Comparison of ENCODE assay signal across 8 cellular contexts in genomic region chr17:39952665-39953470, GRCh38. TPM values are rescaled to one million over a fixed set of nuclear protein-coding genes. Genes with fewer than 3 reads are reported as not detected.
DNase-seq lines count a peak whose midpoint lies in the region; ATAC-seq, FAIRE-seq and TF ChIP-seq lines count a peak whose summit lies in the region.

No MANE protein-coding gene starts in this region.

- in situ Hi-C loops in HepG2 (cut with HindIII; ENCODE audit: extremely low pct_ligation_motif_present, low pct_unique_long_range_greater_than_20kb), result no loop called here

- POLR2A ChIA-PET in HepG2 (lab: Yijun Ruan, JAX), result interaction anchor here (0.7 to 4.6 kb wide), 4 partner anchors 24 to 29 kb away, joined by 3 to 21 read pairs (median 10); partner anchors contain the start of genes LRRC3C, ORMDL3 and PSMD3

- H3K79me2 ChIP-seq in HepG2 (ENCODE audit: insufficient read depth, low read length), result no peaks in the 10 kb centered on the region

- no peaks in the 10 kb centered on the region for H3K9me3 ChIP-seq in HepG2 (ENCODE audit: low read length)

- H3K4me2 ChIP-seq in HepG2 (ENCODE audit: low read depth, low read length), result peak overlapping the region; percentile 98

- no peak for TF ChIP-seq CTCF in HepG2 (CRISPR knock-in tag; IDR thresholded peaks at IDR 0.05)

- H2AFZ ChIP-seq in HepG2 (ENCODE audit: low read length), result no peak overlapping the region

- 2% methylated on average over 52 of the region's 56 CpGs for WGBS in HepG2 (ENCODE audit: low lambda C conversion rate)

- intact Hi-C loops in HepG2 (cut with micrococcal nuclease; ENCODE audit: unreplicated experiment), result loop anchor here (2.0 kb wide), 1 partner anchor 14 kb away; no protein-coding TSS in a partner anchor

- H3K9ac ChIP-seq in HepG2 (ENCODE audit: insufficient read depth, low read depth, low read length), result peak overlapping the region; percentile 64

- peak; percentile 75 for FAIRE-seq in HepG2 (lab: Jason Lieb, UNC)

- BruUV-seq in HepG2 (replicated peaks; lab: Mats Ljungman, UMichigan), result no TSS peak

- H3K4me3 ChIP-seq in HepG2 (replicated peaks in 1 of 3; ENCODE audit: insufficient read depth in 1 of 3, low read depth in 2 of 3, low read length in 3 of 3), result peak overlapping the region; percentile 48 to 79 (median 51)

- TF ChIP-seq POLR2A in HepG2 (IDR thresholded peaks at IDR 0.05; ENCODE audit: insufficient read depth in 1 of 2, low read depth in 2 of 2, low read length in 2 of 2), result peak in 1 of 2 experiments; percentile 77; a peak in 2 of 4 replicates

- H3K27me3 ChIP-seq in HepG2 (ENCODE audit: control insufficient read depth in 1 of 2, insufficient read depth in 2 of 2, low read length in 2 of 2), result peaks cover under 1 to 11% of the 10 kb centered on the region in 2 experiments; a peak in 3 of 5 replicates

- no peaks in the 10 kb centered on the region for H3K36me3 ChIP-seq in HepG2 (replicated peaks in 1 of 2; ENCODE audit: control insufficient read depth in 1 of 2, insufficient read depth in 2 of 2, low read length in 2 of 2)

- H3K27ac ChIP-seq in HepG2 (ENCODE audit: extremely low read length, insufficient read depth, low read length), result no peak overlapping the region

- peaks cover 64% of the 10 kb centered on the region for H3K4me1 ChIP-seq in HepG2 (ENCODE audit: insufficient read depth, low read length)

- peak; percentile 66 for ATAC-seq in GM19043 (IDR thresholded peaks at IDR 0.05; ENCODE audit: low read depth, unreplicated experiment)
- peak; percentile 76 for ATAC-seq in HG03354 (IDR thresholded peaks at IDR 0.05; ENCODE audit: poor library complexity, severe bottlenecking, unreplicated experiment)
- ATAC-seq in HepG2, result peak; percentile 92

- no peak for TF ChIP-seq RAD21 in HepG2 (CRISPR knock-in tag; IDR thresholded peaks at IDR 0.05)

- no peaks in the 10 kb centered on the region for H4K20me1 ChIP-seq in HepG2 (ENCODE audit: insufficient read depth, low read length)

- CTCF ChIA-PET in HepG2 (lab: Yijun Ruan, JAX; ENCODE audit: low intra/inter-chr PET ratio, low total read pairs), result no interaction called here

- no peak for TF ChIP-seq EP300 in HepG2 (IDR thresholded peaks at IDR 0.05; ENCODE audit: low read depth in 2 of 2, low read length in 2 of 2)
- no peak for TF ChIP-seq EP300 in HepG2 (CRISPR knock-in tag; IDR thresholded peaks at IDR 0.05; ENCODE audit: borderline replicate concordance)

- DNase-seq in AG20443 (ENCODE audit: low spot score), result peak; percentile 98
- peak; percentile 88 for DNase-seq in NCI-H524 treated with DMSO at 0.1 percent for 48 hours (lab: John Stamatoyannopoulos, UW)
- peak; percentile 99 for DNase-seq in activated CD4-positive, alpha-beta T cell treated with anti-CD3 and anti-CD28 coated beads, Interleukin-2, amount 50 U/mL, for 1 hour
- peak; percentile 97 for DNase-seq in dermis blood vessel endothelial cell
- peak; percentile 94 for DNase-seq in HepG2 (ENCODE audit: low spot score)
- DNase-seq in stimulated activated CD4-positive, alpha-beta T cell treated with anti-CD3 and anti-CD28 coated beads, Interleukin-2, amount 100 ng/mL, for 4 hours (ENCODE audit: low read depth), result peak; percentile 93

RNA-seq across cellular contexts. Expression of gene GSDMA, which starts 9.9 kb away (rescaled TPM):
- total RNA-seq in dermis blood vessel endothelial cell, result not detected in 2 replicates
- total RNA-seq in HepG2 (2016; rRNA removed; fragmentation: Illumina TruSeq; extraction: Trizol), result not detected in 2 replicates
- not detected in 2 replicates for total RNA-seq in HepG2 (2016; cell fraction: cytosol; rRNA removed; fragmentation: Illumina TruSeq; extraction: Trizol; ENCODE audit: low read depth)
- not detected in 2 replicates for total RNA-seq in HepG2 (2016; cell fraction: insoluble cytoplasmic fraction; rRNA removed; fragmentation: Illumina TruSeq; extraction: Trizol)
- total RNA-seq in HepG2 (2016; cell fraction: membrane; rRNA removed; fragmentation: Illumina TruSeq; extraction: Trizol), result not detected in 2 replicates
- not detected in 2 replicates for total RNA-seq in HepG2 (2016; cell fraction: nucleus; rRNA removed; fragmentation: Illumina TruSeq; extraction: Trizol)
- polyA plus RNA-seq in HepG2 (2011; rRNA removed), result 0.07 TPM in 1 of 2 replicates, not detected in the other
- 0.08 TPM in 1 of 2 replicates, not detected in the other for polyA plus RNA-seq in HepG2 (2011; cell fraction: cytosol; rRNA removed)
- polyA plus RNA-seq in HepG2 (2011; cell fraction: nucleus; rRNA removed), result not detected in 2 replicates
- not detected in 2 replicates for polyA plus RNA-seq in HepG2 (2012)
- polyA plus RNA-seq in HepG2 (2016; cell fraction: cytosol; fragmentation: Illumina TruSeq; extraction: Trizol; ENCODE audit: low read depth), result not detected in 2 replicates
- not detected in 2 replicates for polyA plus RNA-seq in HepG2 (2016; cell fraction: insoluble cytoplasmic fraction; fragmentation: Illumina TruSeq; extraction: Trizol; ENCODE audit: low read depth)
- polyA plus RNA-seq in HepG2 (2016; cell fraction: membrane; fragmentation: Illumina TruSeq; extraction: Trizol; ENCODE audit: low read depth), result not detected in 2 replicates
- not detected in 2 replicates for polyA plus RNA-seq in HepG2 (2016; cell fraction: nucleus; fragmentation: Illumina TruSeq; extraction: Trizol; ENCODE audit: insufficient read depth, low read depth)
- not detected in 2 replicates for polyA minus RNA-seq in HepG2 (2011; rRNA and poly(A)+ RNA removed; ENCODE audit: low replicate concordance)
- polyA minus RNA-seq in HepG2 (2011; cell fraction: cytosol; rRNA and poly(A)+ RNA removed), result not detected in 2 replicates
- not detected in 2 replicates for polyA minus RNA-seq in HepG2 (2011; cell fraction: nucleus; rRNA and poly(A)+ RNA removed)

RNA-seq across cellular contexts. Expression of gene LRRC3C, which starts 25.3 kb away (rescaled TPM):
- total RNA-seq in dermis blood vessel endothelial cell (not detected in 2 replicates), HepG2 (2016; rRNA removed; fragmentation: Illumina TruSeq; extraction: Trizol) (not detected in 2 replicates)
- not detected in 2 replicates for total RNA-seq in HepG2 (2016; cell fraction: cytosol; rRNA removed; fragmentation: Illumina TruSeq; extraction: Trizol; ENCODE audit: low read depth)
- not detected in 2 replicates for total RNA-seq in HepG2 (2016; cell fraction: insoluble cytoplasmic fraction; rRNA removed; fragmentation: Illumina TruSeq; extraction: Trizol)
- total RNA-seq in HepG2 (2016; cell fraction: membrane; rRNA removed; fragmentation: Illumina TruSeq; extraction: Trizol), result not detected in 2 replicates
- not detected in 2 replicates for total RNA-seq in HepG2 (2016; cell fraction: nucleus; rRNA removed; fragmentation: Illumina TruSeq; extraction: Trizol)
- polyA plus RNA-seq in HepG2 (2011; rRNA removed), result 0.10 and 0.17 TPM in 2 replicates
- 0.11 TPM in 1 of 2 replicates, not detected in the other for polyA plus RNA-seq in HepG2 (2011; cell fraction: cytosol; rRNA removed)
- polyA plus RNA-seq in HepG2 (2011; cell fraction: nucleus; rRNA removed), result not detected in 2 replicates
- polyA plus RNA-seq in HepG2 (2012), result not detected in 2 replicates
- not detected in 2 replicates for polyA plus RNA-seq in HepG2 (2016; cell fraction: cytosol; fragmentation: Illumina TruSeq; extraction: Trizol; ENCODE audit: low read depth)
- not detected in 2 replicates for polyA plus RNA-seq in HepG2 (2016; cell fraction: insoluble cytoplasmic fraction; fragmentation: Illumina TruSeq; extraction: Trizol; ENCODE audit: low read depth)
- not detected in 2 replicates for polyA plus RNA-seq in HepG2 (2016; cell fraction: membrane; fragmentation: Illumina TruSeq; extraction: Trizol; ENCODE audit: low read depth)
- polyA plus RNA-seq in HepG2 (2016; cell fraction: nucleus; fragmentation: Illumina TruSeq; extraction: Trizol; ENCODE audit: insufficient read depth, low read depth), result not detected in 2 replicates
- polyA minus RNA-seq in HepG2 (2011; rRNA and poly(A)+ RNA removed; ENCODE audit: low replicate concordance), result 0.24 TPM in 1 of 2 replicates, not detected in the other
- polyA minus RNA-seq in HepG2 (2011; cell fraction: cytosol; rRNA and poly(A)+ RNA removed), result not detected in 2 replicates
- polyA minus RNA-seq in HepG2 (2011; cell fraction: nucleus; rRNA and poly(A)+ RNA removed), result not detected in 2 replicates

RNA-seq across cellular contexts. Expression of gene ORMDL3, which starts 25.5 kb away (rescaled TPM):
- 31.6 and 38.5 TPM in 2 replicates for total RNA-seq in dermis blood vessel endothelial cell
- 125 and 181 TPM in 2 replicates for total RNA-seq in HepG2 (2016; rRNA removed; fragmentation: Illumina TruSeq; extraction: Trizol)
- total RNA-seq in HepG2 (2016; cell fraction: cytosol; rRNA removed; fragmentation: Illumina TruSeq; extraction: Trizol; ENCODE audit: low read depth), result 52.8 and 58.2 TPM in 2 replicates
- total RNA-seq in HepG2 (2016; cell fraction: insoluble cytoplasmic fraction; rRNA removed; fragmentation: Illumina TruSeq; extraction: Trizol), result 110 and 214 TPM in 2 replicates
- 136 and 143 TPM in 2 replicates for total RNA-seq in HepG2 (2016; cell fraction: membrane; rRNA removed; fragmentation: Illumina TruSeq; extraction: Trizol)
- 112 and 134 TPM in 2 replicates for total RNA-seq in HepG2 (2016; cell fraction: nucleus; rRNA removed; fragmentation: Illumina TruSeq; extraction: Trizol)
- 384 and 546 TPM in 2 replicates for polyA plus RNA-seq in HepG2 (2011; rRNA removed)
- 330 and 331 TPM in 2 replicates for polyA plus RNA-seq in HepG2 (2011; cell fraction: cytosol; rRNA removed)
- polyA plus RNA-seq in HepG2 (2011; cell fraction: nucleus; rRNA removed), result 319 and 431 TPM in 2 replicates
- polyA plus RNA-seq in HepG2 (2012), result 176 and 292 TPM in 2 replicates
- polyA plus RNA-seq in HepG2 (2016; cell fraction: cytosol; fragmentation: Illumina TruSeq; extraction: Trizol; ENCODE audit: low read depth), result 35.1 and 42.1 TPM in 2 replicates
- 81.8 and 96.3 TPM in 2 replicates for polyA plus RNA-seq in HepG2 (2016; cell fraction: insoluble cytoplasmic fraction; fragmentation: Illumina TruSeq; extraction: Trizol; ENCODE audit: low read depth)
- polyA plus RNA-seq in HepG2 (2016; cell fraction: membrane; fragmentation: Illumina TruSeq; extraction: Trizol; ENCODE audit: low read depth), result 72.9 and 81.6 TPM in 2 replicates
- 169 and 170 TPM in 2 replicates for polyA plus RNA-seq in HepG2 (2016; cell fraction: nucleus; fragmentation: Illumina TruSeq; extraction: Trizol; ENCODE audit: insufficient read depth, low read depth)
- 76.0 and 1,167 TPM in 2 replicates for polyA minus RNA-seq in HepG2 (2011; rRNA and poly(A)+ RNA removed; ENCODE audit: low replicate concordance)
- polyA minus RNA-seq in HepG2 (2011; cell fraction: cytosol; rRNA and poly(A)+ RNA removed), result 115 and 192 TPM in 2 replicates
- polyA minus RNA-seq in HepG2 (2011; cell fraction: nucleus; rRNA and poly(A)+ RNA removed), result 79.2 and 94.6 TPM in 2 replicates

RNA-seq across cellular contexts. Expression of gene PSMD3, which starts 27.7 kb away (rescaled TPM):
- total RNA-seq in dermis blood vessel endothelial cell, result 85.6 and 152 TPM in 2 replicates
- 114 and 146 TPM in 2 replicates for total RNA-seq in HepG2 (2016; rRNA removed; fragmentation: Illumina TruSeq; extraction: Trizol)
- 19.9 and 20.3 TPM in 2 replicates for total RNA-seq in HepG2 (2016; cell fraction: cytosol; rRNA removed; fragmentation: Illumina TruSeq; extraction: Trizol; ENCODE audit: low read depth)
- 99.4 and 154 TPM in 2 replicates for total RNA-seq in HepG2 (2016; cell fraction: insoluble cytoplasmic fraction; rRNA removed; fragmentation: Illumina TruSeq; extraction: Trizol)
- total RNA-seq in HepG2 (2016; cell fraction: membrane; rRNA removed; fragmentation: Illumina TruSeq; extraction: Trizol), result 37.5 and 39.8 TPM in 2 replicates
- 88.8 and 102 TPM in 2 replicates for total RNA-seq in HepG2 (2016; cell fraction: nucleus; rRNA removed; fragmentation: Illumina TruSeq; extraction: Trizol)
- polyA plus RNA-seq in HepG2 (2011; rRNA removed), result 97.4 and 118 TPM in 2 replicates
- polyA plus RNA-seq in HepG2 (2011; cell fraction: cytosol; rRNA removed), result 82.0 and 93.0 TPM in 2 replicates
- polyA plus RNA-seq in HepG2 (2011; cell fraction: nucleus; rRNA removed), result 117 and 120 TPM in 2 replicates
- 97.2 and 131 TPM in 2 replicates for polyA plus RNA-seq in HepG2 (2012)
- 14.5 and 14.8 TPM in 2 replicates for polyA plus RNA-seq in HepG2 (2016; cell fraction: cytosol; fragmentation: Illumina TruSeq; extraction: Trizol; ENCODE audit: low read depth)
- 110 and 126 TPM in 2 replicates for polyA plus RNA-seq in HepG2 (2016; cell fraction: insoluble cytoplasmic fraction; fragmentation: Illumina TruSeq; extraction: Trizol; ENCODE audit: low read depth)
- polyA plus RNA-seq in HepG2 (2016; cell fraction: membrane; fragmentation: Illumina TruSeq; extraction: Trizol; ENCODE audit: low read depth), result 20.5 and 22.5 TPM in 2 replicates
- polyA plus RNA-seq in HepG2 (2016; cell fraction: nucleus; fragmentation: Illumina TruSeq; extraction: Trizol; ENCODE audit: insufficient read depth, low read depth), result 160 and 165 TPM in 2 replicates
- 151 and 161 TPM in 2 replicates for polyA minus RNA-seq in HepG2 (2011; rRNA and poly(A)+ RNA removed; ENCODE audit: low replicate concordance)
- 49.5 and 51.3 TPM in 2 replicates for polyA minus RNA-seq in HepG2 (2011; cell fraction: cytosol; rRNA and poly(A)+ RNA removed)
- polyA minus RNA-seq in HepG2 (2011; cell fraction: nucleus; rRNA and poly(A)+ RNA removed), result 34.4 and 36.3 TPM in 2 replicates

RNA-seq across cellular contexts. Expression of gene GSDMB, which starts 34.4 kb away (rescaled TPM):
- total RNA-seq in dermis blood vessel endothelial cell, result 1.8 and 5.8 TPM in 2 replicates
- 0.70 and 3.3 TPM in 2 replicates for total RNA-seq in HepG2 (2016; rRNA removed; fragmentation: Illumina TruSeq; extraction: Trizol)
- total RNA-seq in HepG2 (2016; cell fraction: cytosol; rRNA removed; fragmentation: Illumina TruSeq; extraction: Trizol; ENCODE audit: low read depth), result 0.44 and 0.51 TPM in 2 replicates
- total RNA-seq in HepG2 (2016; cell fraction: insoluble cytoplasmic fraction; rRNA removed; fragmentation: Illumina TruSeq; extraction: Trizol), result 0.76 and 2.9 TPM in 2 replicates
- total RNA-seq in HepG2 (2016; cell fraction: membrane; rRNA removed; fragmentation: Illumina TruSeq; extraction: Trizol), result 0.31 and 0.62 TPM in 2 replicates
- 8.3 and 9.3 TPM in 2 replicates for total RNA-seq in HepG2 (2016; cell fraction: nucleus; rRNA removed; fragmentation: Illumina TruSeq; extraction: Trizol)
- polyA plus RNA-seq in HepG2 (2011; rRNA removed), result 30.4 and 39.4 TPM in 2 replicates
- polyA plus RNA-seq in HepG2 (2011; cell fraction: cytosol; rRNA removed), result 3.7 and 4.3 TPM in 2 replicates
- 140 and 180 TPM in 2 replicates for polyA plus RNA-seq in HepG2 (2011; cell fraction: nucleus; rRNA removed)
- polyA plus RNA-seq in HepG2 (2012), result 36.5 and 54.8 TPM in 2 replicates
- polyA plus RNA-seq in HepG2 (2016; cell fraction: cytosol; fragmentation: Illumina TruSeq; extraction: Trizol; ENCODE audit: low read depth), result 0.33 and 0.52 TPM in 2 replicates
- 0.73 and 1.2 TPM in 2 replicates for polyA plus RNA-seq in HepG2 (2016; cell fraction: insoluble cytoplasmic fraction; fragmentation: Illumina TruSeq; extraction: Trizol; ENCODE audit: low read depth)
- polyA plus RNA-seq in HepG2 (2016; cell fraction: membrane; fragmentation: Illumina TruSeq; extraction: Trizol; ENCODE audit: low read depth), result 0.26 and 0.35 TPM in 2 replicates
- polyA plus RNA-seq in HepG2 (2016; cell fraction: nucleus; fragmentation: Illumina TruSeq; extraction: Trizol; ENCODE audit: insufficient read depth, low read depth), result 21.8 and 24.9 TPM in 2 replicates
- polyA minus RNA-seq in HepG2 (2011; rRNA and poly(A)+ RNA removed; ENCODE audit: low replicate concordance), result 4.9 and 23.3 TPM in 2 replicates
- 1.1 and 1.5 TPM in 2 replicates for polyA minus RNA-seq in HepG2 (2011; cell fraction: cytosol; rRNA and poly(A)+ RNA removed)
- 42.0 and 56.2 TPM in 2 replicates for polyA minus RNA-seq in HepG2 (2011; cell fraction: nucleus; rRNA and poly(A)+ RNA removed)
